8 cellular contexts compared by ENCODE assay signal in the genomic region with DNA sequence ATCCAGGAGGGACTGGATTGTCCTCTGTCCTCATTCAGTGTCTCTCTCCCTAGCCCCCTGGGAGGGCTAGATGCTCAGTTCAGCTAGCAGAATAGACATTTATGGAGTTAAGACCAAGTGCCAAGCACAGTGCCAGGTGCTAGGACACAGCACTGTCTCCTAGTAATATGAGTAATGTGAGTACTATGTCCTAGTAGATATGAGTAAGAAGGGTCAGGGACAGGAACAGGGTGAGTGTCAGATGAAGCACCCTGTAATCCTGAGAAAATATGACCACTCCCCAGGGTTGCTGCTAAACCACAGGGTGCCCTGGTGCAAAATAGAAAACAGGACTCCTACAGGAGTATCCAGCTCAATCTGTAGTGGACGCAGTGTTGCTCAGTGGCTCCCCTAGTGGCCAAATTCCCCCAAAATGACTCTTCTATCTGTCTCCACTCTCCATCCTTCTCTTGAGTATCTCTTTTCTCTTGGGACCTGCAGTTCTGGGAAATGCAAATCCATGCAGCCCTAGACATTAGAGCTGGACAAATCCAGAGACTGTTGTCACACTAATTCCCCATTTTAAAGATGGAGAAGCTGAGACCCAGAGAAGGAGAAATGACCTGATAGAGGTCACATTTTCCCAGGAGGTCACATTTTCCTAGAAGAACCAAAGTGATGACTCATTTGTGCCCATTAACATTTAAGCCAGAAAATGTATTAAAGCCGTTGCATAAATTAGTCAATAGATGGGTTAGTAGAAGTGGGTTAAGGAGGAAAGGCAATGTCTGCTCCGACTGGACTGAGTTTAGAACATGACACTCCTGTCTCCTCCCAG.
A peak's percentile ranks its signal among the peaks of the same experiment; 100 is the strongest.
DNase-seq lines count a peak whose midpoint lies in the region; ATAC-seq and TF ChIP-seq lines count a peak whose summit lies in the region.

No MANE protein-coding gene starts in this region.

- H3K4me2 ChIP-seq in Karpas-422 (ENCODE audit: low read depth, low read length, poor library complexity, severe bottlenecking), result no peak overlapping the region

- H4K20me1 ChIP-seq in Karpas-422 (ENCODE audit: insufficient read depth, low read depth, low read length), result no peaks in the 10 kb centered on the region

- no peaks in the 10 kb centered on the region for H3K79me2 ChIP-seq in Karpas-422 (ENCODE audit: low read length)

- ATAC-seq in Right ventricle myocardium superior (ENCODE audit: poor library complexity) (peak; percentile 20), HG02623 (IDR thresholded peaks at IDR 0.05; ENCODE audit: unreplicated experiment) (no peak)
- peak; percentile 47 for ATAC-seq in stimulated activated effector memory CD8-positive, alpha-beta T cell treated with anti-CD3 and anti-CD28 coated beads, Interleukin-12 subunit alpha, Interleukin-12 subunit beta, amount 100 ng/mL, for 72 hours

- H3K27me3 ChIP-seq in Karpas-422 (ENCODE audit: low read length) (no peaks in the 10 kb centered on the region), endodermal cell (ENCODE audit: control insufficient read depth, insufficient read depth, low read length, poor library complexity, severe bottlenecking) (peaks cover 12% of the 10 kb centered on the region)

- H3K9ac ChIP-seq in Karpas-422 (ENCODE audit: low read length) (no peak overlapping the region), endodermal cell (ENCODE audit: extremely low read depth, low read length, poor library complexity, severe bottlenecking) (no peak overlapping the region)

- H3K27ac Mint-ChIP-seq in endodermal cell, result no peak overlapping the region
- H3K27ac Mint-ChIP-seq in stimulated activated effector memory CD8-positive, alpha-beta T cell treated with anti-CD3 and anti-CD28 coated beads, Interleukin-12 subunit alpha, Interleukin-12 subunit beta, amount 100 ng/mL, for 72 hours, result no peak overlapping the region

- intact Hi-C loops in Right ventricle myocardium superior (cut with DNase I), result no loop called here
- intact Hi-C loops in cardiac septum (cut with DNase I), result loop anchor here (5.0 kb wide), 1 partner anchor 95 kb away; no protein-coding TSS in a partner anchor
- intact Hi-C loops in posterior cingulate gyrus (cut with DNase I), result no loop called here

- H3K4me3 ChIP-seq in Karpas-422 (ENCODE audit: low read length), result no peak overlapping the region
- H3K4me3 ChIP-seq in endodermal cell (ENCODE audit: low read length), result no peak overlapping the region

- H3K4me1 ChIP-seq in Karpas-422 (ENCODE audit: low read length) (peaks cover 8% of the 10 kb centered on the region), endodermal cell (ENCODE audit: control insufficient read depth, insufficient read depth, low read length) (peaks cover 2% of the 10 kb centered on the region)

- H3K36me3 Mint-ChIP-seq in endodermal cell (ENCODE audit: low read depth), result no peaks in the 10 kb centered on the region
- no peaks in the 10 kb centered on the region for H3K36me3 Mint-ChIP-seq in stimulated activated effector memory CD8-positive, alpha-beta T cell treated with anti-CD3 and anti-CD28 coated beads, Interleukin-12 subunit alpha, Interleukin-12 subunit beta, amount 100 ng/mL, for 72 hours

- TF ChIP-seq CTCF in endodermal cell (conservative IDR thresholded peaks at IDR 0.05), result peak; percentile 81

- no peak overlapping the region for H3K27ac ChIP-seq in Karpas-422 (ENCODE audit: low read length)
- no peak overlapping the region for H3K27ac ChIP-seq in endodermal cell (ENCODE audit: low read depth, low read length)

- no peak overlapping the region for H2AFZ ChIP-seq in Karpas-422 (ENCODE audit: low read length)

- H3K9me3 ChIP-seq in Karpas-422 (ENCODE audit: low read length) (no peaks in the 10 kb centered on the region), endodermal cell (ENCODE audit: control insufficient read depth, low read length) (no peaks in the 10 kb centered on the region)

- H3K4me3 Mint-ChIP-seq in endodermal cell, result no peak overlapping the region
- no peak overlapping the region for H3K4me3 Mint-ChIP-seq in stimulated activated effector memory CD8-positive, alpha-beta T cell treated with anti-CD3 and anti-CD28 coated beads, Interleukin-12 subunit alpha, Interleukin-12 subunit beta, amount 100 ng/mL, for 72 hours

- H3K36me3 ChIP-seq in Karpas-422 (ENCODE audit: insufficient read depth, low read length) (no peaks in the 10 kb centered on the region), endodermal cell (ENCODE audit: control insufficient read depth, insufficient read depth, low read length) (no peaks in the 10 kb centered on the region)

- peaks cover 19% of the 10 kb centered on the region for H3K27me3 Mint-ChIP-seq in endodermal cell (ENCODE audit: insufficient read depth)

- 84 to 100% methylated on average over 1 to 3 of the region's 3 CpGs for WGBS in endodermal cell (ENCODE audit: insufficient coverage in 1 of 2, insufficient read length in 1 of 2), 2 experiments

- no peaks in the 10 kb centered on the region; the same call in 1 of the 2 replicates for H3K9me2 ChIP-seq in Karpas-422 (replicated peaks; ENCODE audit: insufficient read depth, low read length)

- DNase-seq in Right ventricle myocardium superior, result no peak
- DNase-seq in cardiac septum (ENCODE audit: low spot score), result no peak
- DNase-seq in Karpas-422, result peak; percentile 79
- peak; percentile 82 for DNase-seq in endodermal cell
- no peak for DNase-seq in stimulated activated effector memory CD8-positive, alpha-beta T cell treated with anti-CD3 and anti-CD28 coated beads, Interleukin-12 subunit alpha, Interleukin-12 subunit beta, amount 100 ng/mL, for 72 hours (ENCODE audit: low spot score in 2 of 2)
- DNase-seq in posterior cingulate gyrus, result no peak
- DNase-seq in DMS79 treated with DMSO at 0.1 percent for 48 hours (lab: John Stamatoyannopoulos, UW), result no peak

- no peaks in the 10 kb centered on the region for H3K9me3 Mint-ChIP-seq in endodermal cell
- no peaks in the 10 kb centered on the region for H3K9me3 Mint-ChIP-seq in stimulated activated effector memory CD8-positive, alpha-beta T cell treated with anti-CD3 and anti-CD28 coated beads, Interleukin-12 subunit alpha, Interleukin-12 subunit beta, amount 100 ng/mL, for 72 hours

- H3K4me1 Mint-ChIP-seq in endodermal cell, result peaks cover 15% of the 10 kb centered on the region
- H3K4me1 Mint-ChIP-seq in stimulated activated effector memory CD8-positive, alpha-beta T cell treated with anti-CD3 and anti-CD28 coated beads, Interleukin-12 subunit alpha, Interleukin-12 subunit beta, amount 100 ng/mL, for 72 hours, result no peaks in the 10 kb centered on the region

Comparison
In these comparisons a context has a peak if more than half of its experiments do, and no peak if none do; other contexts are left out.
1. DNase-seq: peak in Karpas-422 (single experiment) and endodermal cell (single experiment); none in Right ventricle myocardium superior (single experiment), cardiac septum (single experiment), stimulated activated effector memory CD8-positive, alpha-beta T cell treated with anti-CD3 and anti-CD28 coated beads, Interleukin-12 subunit alpha, Interleukin-12 subunit beta, amount 100 ng/mL, for 72 hours (0 of 2), posterior cingulate gyrus (0 of 10) and DMS79 treated with DMSO at 0.1 percent for 48 hours (single experiment).